1 cellular context compared by ENCODE assay signal in the genomic region with DNA sequence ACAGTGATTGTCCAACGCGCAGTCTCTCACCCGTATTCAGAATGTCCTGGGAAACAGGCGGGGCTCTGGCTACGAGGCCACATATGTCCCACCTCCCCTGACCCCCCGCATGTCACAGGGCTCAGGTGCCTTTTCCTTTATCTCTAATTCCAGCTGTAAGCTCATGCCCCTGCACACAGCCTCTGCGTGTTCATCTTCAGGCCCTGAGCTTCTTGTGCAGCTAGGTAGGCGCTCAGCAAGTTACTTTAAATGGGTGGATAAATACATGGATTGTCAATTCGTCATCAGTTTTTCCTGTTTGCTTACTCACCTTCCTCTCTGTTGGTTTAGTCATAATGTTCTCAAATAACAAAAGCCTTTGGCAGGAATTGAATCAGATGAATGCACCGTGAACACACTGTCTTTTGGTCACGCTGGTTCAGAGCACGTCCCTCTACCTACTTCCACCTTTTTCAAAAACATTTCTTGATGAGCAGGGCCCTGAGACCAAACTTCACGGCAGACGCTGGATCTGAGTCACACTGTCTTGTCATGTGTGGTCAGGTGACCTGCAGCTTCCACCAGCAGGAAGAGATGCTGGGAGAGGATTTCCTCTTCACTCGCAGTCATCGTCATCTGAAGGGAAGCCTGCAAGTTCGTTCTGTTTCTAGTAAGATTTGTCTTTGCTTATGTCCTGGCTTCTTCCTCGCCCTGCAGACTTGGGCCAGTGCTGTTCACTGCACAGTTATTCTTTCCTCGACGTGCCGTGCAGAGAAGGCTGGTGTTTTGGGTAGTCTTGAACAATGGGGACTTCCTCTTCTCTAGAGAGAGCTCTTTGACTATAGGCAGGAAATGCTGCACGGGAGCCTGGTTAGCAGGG.
TF ChIP-seq lines count a peak whose summit lies in the region.

No MANE protein-coding gene starts in this region.

TF ChIP-seq in IMR-90, 13 proteins besides CTCF, POLR2A, EP300 and RAD21 (continued from another document):
- TF ChIP-seq MAFK (IDR thresholded peaks at IDR 0.05; ENCODE audit: low read depth, low read length) (peak; percentile 44), NFE2L2 (IDR thresholded peaks at IDR 0.05; ENCODE audit: low read depth, low read length) (peak; percentile 44; the same call in 1 of the 2 replicates), CHD1 (IDR thresholded peaks at IDR 0.05; ENCODE audit: low read depth, low read length) (no peak), RCOR1 (IDR thresholded peaks at IDR 0.05; ENCODE audit: insufficient replicate concordance, low read length) (no peak), FOS (IDR thresholded peaks at IDR 0.05; ENCODE audit: low read depth, low read length) (peak; percentile 77), RFX5 (IDR thresholded peaks at IDR 0.05; ENCODE audit: low read depth, low read length) (no peak), MAZ (IDR thresholded peaks at IDR 0.05; ENCODE audit: borderline replicate concordance, low read depth, low read length) (no peak), CEBPB (IDR thresholded peaks at IDR 0.05; ENCODE audit: low read depth, low read length) (no peak), MXI1 (IDR thresholded peaks at IDR 0.05; ENCODE audit: borderline replicate concordance, low read depth, low read length) (no peak)
- TF ChIP-seq, protein P1, sequence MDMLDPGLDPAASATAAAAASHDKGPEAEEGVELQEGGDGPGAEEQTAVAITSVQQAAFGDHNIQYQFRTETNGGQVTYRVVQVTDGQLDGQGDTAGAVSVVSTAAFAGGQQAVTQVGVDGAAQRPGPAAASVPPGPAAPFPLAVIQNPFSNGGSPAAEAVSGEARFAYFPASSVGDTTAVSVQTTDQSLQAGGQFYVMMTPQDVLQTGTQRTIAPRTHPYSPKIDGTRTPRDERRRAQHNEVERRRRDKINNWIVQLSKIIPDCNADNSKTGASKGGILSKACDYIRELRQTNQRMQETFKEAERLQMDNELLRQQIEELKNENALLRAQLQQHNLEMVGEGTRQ (IDR thresholded peaks at IDR 0.05; ENCODE audit: low read depth, low read length), result peak; percentile 70
- TF ChIP-seq, protein P2, sequence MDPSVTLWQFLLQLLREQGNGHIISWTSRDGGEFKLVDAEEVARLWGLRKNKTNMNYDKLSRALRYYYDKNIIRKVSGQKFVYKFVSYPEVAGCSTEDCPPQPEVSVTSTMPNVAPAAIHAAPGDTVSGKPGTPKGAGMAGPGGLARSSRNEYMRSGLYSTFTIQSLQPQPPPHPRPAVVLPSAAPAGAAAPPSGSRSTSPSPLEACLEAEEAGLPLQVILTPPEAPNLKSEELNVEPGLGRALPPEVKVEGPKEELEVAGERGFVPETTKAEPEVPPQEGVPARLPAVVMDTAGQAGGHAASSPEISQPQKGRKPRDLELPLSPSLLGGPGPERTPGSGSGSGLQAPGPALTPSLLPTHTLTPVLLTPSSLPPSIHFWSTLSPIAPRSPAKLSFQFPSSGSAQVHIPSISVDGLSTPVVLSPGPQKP (IDR thresholded peaks at IDR 0.05; ENCODE audit: borderline replicate concordance, low read depth, low read length), result no peak
